ENCODE assay signal across 8 cellular contexts in genomic region chr5:148384389-148384756, GRCh38.
DNase-seq lines count a peak whose midpoint lies in the region; ATAC-seq lines count a peak whose summit lies in the region.

No MANE protein-coding gene starts in this region.

- peak; percentile 0 for ATAC-seq in GM19025 (IDR thresholded peaks at IDR 0.05; ENCODE audit: low read depth, unreplicated experiment)
- ATAC-seq in HG03469 (IDR thresholded peaks at IDR 0.05; ENCODE audit: unreplicated experiment), result peak; percentile 26
- ATAC-seq in stimulated activated effector memory CD8-positive, alpha-beta T cell treated with anti-CD3 and anti-CD28 coated beads, Interleukin-12 subunit alpha, Interleukin-12 subunit beta, amount 100 ng/mL, for 72 hours, result peak; percentile 48
- ATAC-seq in GM19467 (IDR thresholded peaks at IDR 0.05; ENCODE audit: unreplicated experiment), result no peak

- in situ Hi-C loops in ACHN (cut with HindIII; ENCODE audit: low pct_ligation_motif_present, low pct_unique_long_range_greater_than_20kb, low sequenced_read_pairs), result no loop called here

- H3K36me3 ChIP-seq in iPS-20b (ENCODE audit: insufficient read depth, low read depth, low read length), result peaks cover 5% of the 10 kb centered on the region; the same call in 1 of the 2 replicates

- peak overlapping the region; percentile 95 for H3K9ac ChIP-seq in iPS-20b (ENCODE audit: low read depth, low read length)

- H3K4me1 Mint-ChIP-seq in stimulated activated effector memory CD8-positive, alpha-beta T cell treated with anti-CD3 and anti-CD28 coated beads, Interleukin-12 subunit alpha, Interleukin-12 subunit beta, amount 100 ng/mL, for 72 hours, result peaks cover 55% of the 10 kb centered on the region

- H3K27ac Mint-ChIP-seq in stimulated activated effector memory CD8-positive, alpha-beta T cell treated with anti-CD3 and anti-CD28 coated beads, Interleukin-12 subunit alpha, Interleukin-12 subunit beta, amount 100 ng/mL, for 72 hours, result peak overlapping the region; percentile 97

- H3K9me3 ChIP-seq in iPS-20b (ENCODE audit: insufficient read depth, low read depth, low read length), result no peaks in the 10 kb centered on the region

- no peaks in the 10 kb centered on the region for H3K27me3 ChIP-seq in iPS-20b (ENCODE audit: insufficient read depth, low read length)

- peak overlapping the region; percentile 80 for H3K4me3 Mint-ChIP-seq in stimulated activated effector memory CD8-positive, alpha-beta T cell treated with anti-CD3 and anti-CD28 coated beads, Interleukin-12 subunit alpha, Interleukin-12 subunit beta, amount 100 ng/mL, for 72 hours

- H3K9me3 Mint-ChIP-seq in stimulated activated effector memory CD8-positive, alpha-beta T cell treated with anti-CD3 and anti-CD28 coated beads, Interleukin-12 subunit alpha, Interleukin-12 subunit beta, amount 100 ng/mL, for 72 hours, result no peaks in the 10 kb centered on the region

- H3K36me3 Mint-ChIP-seq in stimulated activated effector memory CD8-positive, alpha-beta T cell treated with anti-CD3 and anti-CD28 coated beads, Interleukin-12 subunit alpha, Interleukin-12 subunit beta, amount 100 ng/mL, for 72 hours, result peaks cover 36% of the 10 kb centered on the region

- DNase-seq in ACHN, result peak; percentile 19
- peak; percentile 0 for DNase-seq in activated naive CD8-positive, alpha-beta T cell treated with anti-CD3 and anti-CD28 coated beads, Interleukin-2, amount 50 U/mL, for 16 hours (ENCODE audit: low read depth, low spot score)
- no peak for DNase-seq in stimulated activated effector memory CD8-positive, alpha-beta T cell treated with anti-CD3 and anti-CD28 coated beads, Interleukin-12 subunit alpha, Interleukin-12 subunit beta, amount 100 ng/mL, for 72 hours (ENCODE audit: low spot score in 2 of 2)
- no peak for DNase-seq in OCI-M1 (lab: John Stamatoyannopoulos, UW)

- H3K4me1 ChIP-seq in iPS-20b (ENCODE audit: insufficient read depth, low read length), result 0 out of 2 replicates have a peak, but pooled peaks cover 5% of the 10 kb centered on the region

- H3K4me3 ChIP-seq in iPS-20b (ENCODE audit: low read length), result peak overlapping the region; percentile 96

- peak overlapping the region; percentile 72 for H3K27ac ChIP-seq in iPS-20b (ENCODE audit: low read length)

Comparison
In these comparisons a context has a peak if more than half of its experiments do, and no peak if none do; other contexts are left out.
1. DNase-seq: peak in ACHN (single experiment) and activated naive CD8-positive, alpha-beta T cell treated with anti-CD3 and anti-CD28 coated beads, Interleukin-2, amount 50 U/mL, for 16 hours (single experiment); none in stimulated activated effector memory CD8-positive, alpha-beta T cell treated with anti-CD3 and anti-CD28 coated beads, Interleukin-12 subunit alpha, Interleukin-12 subunit beta, amount 100 ng/mL, for 72 hours (0 of 2) and OCI-M1 (single experiment).